8 cellular contexts compared by ENCODE assay signal in genomic region chr21:33642896-33643657, GRCh38. TPM values are rescaled to one million over a fixed set of nuclear protein-coding genes. Genes with fewer than 3 reads are reported as not detected.
A peak's percentile ranks its signal among the peaks of the same experiment; 100 is the strongest.
DNase-seq lines count a peak whose midpoint lies in the region; ATAC-seq and TF ChIP-seq lines count a peak whose summit lies in the region.

No MANE protein-coding gene starts in this region.

- TF ChIP-seq CTCF in HL-60 (IDR thresholded peaks at IDR 0.05; ENCODE audit: insufficient read depth, low read length): no peak
- no peak for TF ChIP-seq CTCF in endodermal cell (conservative IDR thresholded peaks at IDR 0.05)
- TF ChIP-seq CTCF in thoracic aorta (IDR thresholded peaks at IDR 0.05): no peak

- H3K4me1 Mint-ChIP-seq in endodermal cell: peaks cover 21% of the 10 kb centered on the region

- peaks cover 6% of the 10 kb centered on the region for H3K79me1 ChIP-seq in mesenchymal stem cell (replicated peaks; ENCODE audit: low read length, poor library complexity, severe bottlenecking)

- no peak overlapping the region for H2BK12ac ChIP-seq in mesenchymal stem cell (ENCODE audit: low read length in 2 of 2)

- H3K9ac ChIP-seq in endodermal cell (ENCODE audit: extremely low read depth, low read length, poor library complexity, severe bottlenecking) (peak overlapping the region; percentile 83), mesenchymal stem cell (ENCODE audit: low read length) (peak overlapping the region; percentile 93)

- peak overlapping the region; percentile 86 for H4K91ac ChIP-seq in mesenchymal stem cell (ENCODE audit: low read length)

- DNase-seq in CMK (ENCODE audit: low read depth): peak; percentile 27
- DNase-seq in HL-60 (ENCODE audit: low read depth in 1 of 2, low spot score in 1 of 2): no peak
- DNase-seq in activated CD4-positive, alpha-beta T cell treated with anti-CD3 and anti-CD28 coated beads, Interleukin-2, amount 50 U/mL, for 48 hours: peak; percentile 19 to 31
- peak; percentile 77 for DNase-seq in endodermal cell
- DNase-seq in mesenchymal stem cell: peak; percentile 59
- no peak for DNase-seq in thoracic aorta (ENCODE audit: low spot score)
- DNase-seq in SKM-1 treated with dmso at 0.1 percent for 144 hours (lab: John Stamatoyannopoulos, UW; ENCODE audit: unreplicated experiment): no peak

- H3K36me3 ChIP-seq in endodermal cell (ENCODE audit: control insufficient read depth, insufficient read depth, low read length) (peaks cover 5% of the 10 kb centered on the region), mesenchymal stem cell (ENCODE audit: control insufficient read depth in 1 of 2, insufficient read depth in 2 of 2, low read depth in 1 of 2, low read length in 2 of 2) (peaks cover 0 to 2% of the 10 kb centered on the region in 2 experiments), thoracic aorta (no peaks in the 10 kb centered on the region)

- H3K4me2 ChIP-seq in mesenchymal stem cell (ENCODE audit: low read length, poor library complexity, severe bottlenecking): peak overlapping the region; percentile 82

- ATAC-seq in thoracic aorta (ENCODE audit: insufficient number of reproducible peaks, low FRiP score, low read depth) (no peak), HG03571 (IDR thresholded peaks at IDR 0.05; ENCODE audit: unreplicated experiment) (no peak)

- H3K4me3 ChIP-seq in HL-60 (replicated peaks; ENCODE audit: insufficient read depth, low read length): peak overlapping the region; percentile 95
- H3K4me3 ChIP-seq in endodermal cell (ENCODE audit: low read length): peak overlapping the region; percentile 95
- peak overlapping the region; percentile 97 to 100 for H3K4me3 ChIP-seq in mesenchymal stem cell (ENCODE audit: insufficient read depth in 1 of 2, low read depth in 1 of 2, low read length in 2 of 2)
- peak overlapping the region; percentile 75 for H3K4me3 ChIP-seq in thoracic aorta

- H3K27me3 Mint-ChIP-seq in endodermal cell (ENCODE audit: insufficient read depth): no peaks in the 10 kb centered on the region

- H2BK15ac ChIP-seq in mesenchymal stem cell (ENCODE audit: low read depth, poor library complexity, severe bottlenecking): peak overlapping the region; percentile 69

- H2AFZ ChIP-seq in mesenchymal stem cell (ENCODE audit: low read depth, low read length): peak overlapping the region; percentile 97

- peak overlapping the region; percentile 90 to 96 for H3K18ac ChIP-seq in mesenchymal stem cell (ENCODE audit: low read depth in 1 of 2, low read length in 2 of 2)

- H3K23ac ChIP-seq in mesenchymal stem cell (ENCODE audit: low read length in 2 of 2): peak overlapping the region in 1 of 2 experiments; percentile 97

- WGBS in endodermal cell (ENCODE audit: insufficient coverage in 1 of 2, insufficient read length in 1 of 2), 2 experiments: 0% methylated on average over 14 to 78 of the region's 78 CpGs
- under 1% methylated on average over 58 of the region's 78 CpGs for WGBS in mesenchymal stem cell

- H2AK5ac ChIP-seq in mesenchymal stem cell (ENCODE audit: low read length, severe bottlenecking): peak overlapping the region; percentile 73

- H3K4me1 ChIP-seq in endodermal cell (ENCODE audit: control insufficient read depth, insufficient read depth, low read length) (peaks cover 8% of the 10 kb centered on the region), mesenchymal stem cell (ENCODE audit: control insufficient read depth, insufficient read depth, low read depth, low read length) (peaks cover 8% of the 10 kb centered on the region), thoracic aorta (ENCODE audit: control insufficient read depth in 1 of 2, low read depth in 2 of 2) (peaks cover 14 to 36% of the 10 kb centered on the region in 2 donors)

- H2BK120ac ChIP-seq in mesenchymal stem cell (ENCODE audit: low read depth, low read length): peak overlapping the region; percentile 42

- H3K36me3 Mint-ChIP-seq in endodermal cell (ENCODE audit: low read depth): peaks cover 3% of the 10 kb centered on the region

- H3K27me3 ChIP-seq in HL-60 (ENCODE audit: insufficient read depth, poor library complexity, severe bottlenecking): no peaks in the 10 kb centered on the region
- H3K27me3 ChIP-seq in endodermal cell (ENCODE audit: control insufficient read depth, insufficient read depth, low read length, poor library complexity, severe bottlenecking): no peaks in the 10 kb centered on the region
- no peaks in the 10 kb centered on the region for H3K27me3 ChIP-seq in mesenchymal stem cell (ENCODE audit: control insufficient read depth in 1 of 2, insufficient read depth in 1 of 2, low read length in 2 of 2)
- no peaks in the 10 kb centered on the region for H3K27me3 ChIP-seq in thoracic aorta (replicated peaks; ENCODE audit: insufficient read depth)

- H3K27ac ChIP-seq in HL-60 (replicated peaks) (no peak overlapping the region), endodermal cell (ENCODE audit: low read depth, low read length) (peak overlapping the region; percentile 73), mesenchymal stem cell (ENCODE audit: low read length, poor library complexity, severe bottlenecking) (peak overlapping the region; percentile 87), thoracic aorta (peak overlapping the region; percentile 84 to 90)

- peak overlapping the region; percentile 95 for H3K27ac Mint-ChIP-seq in endodermal cell

- no peaks in the 10 kb centered on the region for H3K9me3 ChIP-seq in endodermal cell (ENCODE audit: control insufficient read depth, low read length)
- no peaks in the 10 kb centered on the region for H3K9me3 ChIP-seq in mesenchymal stem cell (ENCODE audit: control insufficient read depth, low read length)
- no peaks in the 10 kb centered on the region for H3K9me3 ChIP-seq in thoracic aorta

- H3K9me3 Mint-ChIP-seq in endodermal cell: no peaks in the 10 kb centered on the region

- H2BK5ac ChIP-seq in mesenchymal stem cell (ENCODE audit: low read depth, low read length, poor library complexity, severe bottlenecking): peak overlapping the region; percentile 79

- peak overlapping the region; percentile 88 for H3K4me3 Mint-ChIP-seq in endodermal cell

- H3K14ac ChIP-seq in mesenchymal stem cell (ENCODE audit: low read length in 2 of 2): peak overlapping the region in 1 of 2 experiments; percentile 93

- peak overlapping the region; percentile 51 to 94 for H3K4ac ChIP-seq in mesenchymal stem cell (ENCODE audit: low read depth in 1 of 2, low read length in 2 of 2)

- no peak overlapping the region for H4K8ac ChIP-seq in mesenchymal stem cell (ENCODE audit: low read length)

RNA-seq across cellular contexts. Expression of gene ITSN1, which starts 0.8 kb away (rescaled TPM):
- total RNA-seq in endodermal cell (100 to 1,000 TPM in 1 of 2 donors, 10 to 100 TPM in 1; 89.6 to 104 TPM), thoracic aorta (10 to 100 TPM; 50.9 to 78.6 TPM)
- 65.1 TPM for polyA plus RNA-seq in endodermal cell (2013, experiment 1 of 2)
- 69.4 TPM for polyA plus RNA-seq in endodermal cell (2013, experiment 2 of 2)
- 32.0 TPM for polyA plus RNA-seq in mesenchymal stem cell (2013, experiment 1 of 2)
- 30.6 TPM for polyA plus RNA-seq in mesenchymal stem cell (2013, experiment 2 of 2)

RNA-seq across cellular contexts. Expression of gene CRYZL1, which starts 1.5 kb away (rescaled TPM):
- total RNA-seq in endodermal cell: 10 to 100 TPM; 33.8 to 51.0 TPM
- polyA plus RNA-seq in endodermal cell (2013, experiment 1 of 2): 71.7 TPM
- 58.8 TPM for polyA plus RNA-seq in endodermal cell (2013, experiment 2 of 2)
- 34.0 TPM for polyA plus RNA-seq in mesenchymal stem cell (2013, experiment 1 of 2)
- 33.9 TPM for polyA plus RNA-seq in mesenchymal stem cell (2013, experiment 2 of 2)
- total RNA-seq in thoracic aorta: 10 to 100 TPM; 26.8 to 61.4 TPM

RNA-seq across cellular contexts. Expression of gene DONSON, which starts 54.6 kb away (rescaled TPM):
- total RNA-seq in endodermal cell (10 to 100 TPM; 26.2 to 41.9 TPM), thoracic aorta (10 to 100 TPM; 12.1 to 19.2 TPM)
- polyA plus RNA-seq in endodermal cell (2013, experiment 1 of 2): 39.1 TPM
- 38.6 TPM for polyA plus RNA-seq in endodermal cell (2013, experiment 2 of 2)
- polyA plus RNA-seq in mesenchymal stem cell (2013, experiment 1 of 2): 11.2 TPM
- 11.9 TPM for polyA plus RNA-seq in mesenchymal stem cell (2013, experiment 2 of 2)

Comparison
In these comparisons a context has a peak if more than half of its experiments do, and no peak if none do; other contexts are left out.
1. DNase-seq: peak in CMK (single experiment), activated CD4-positive, alpha-beta T cell treated with anti-CD3 and anti-CD28 coated beads, Interleukin-2, amount 50 U/mL, for 48 hours (2 of 2), endodermal cell (single experiment) and mesenchymal stem cell (single experiment); none in HL-60 (0 of 2), thoracic aorta (single experiment) and SKM-1 treated with dmso at 0.1 percent for 144 hours (single experiment).
2. Peak in every context shown above with its lines, with median percentiles within 50 percentile points of each other: H3K4me3 ChIP-seq.